Comparison of ENCODE assay signal across 8 cellular contexts in genomic region chr7:135253851-135254815, GRCh38. TPM values are rescaled to one million over a fixed set of nuclear protein-coding genes. Genes with fewer than 3 reads are reported as not detected.
DNase-seq lines count a peak whose midpoint lies in the region; ATAC-seq and TF ChIP-seq lines count a peak whose summit lies in the region.
"Had no signal": no experiment of that assay in that cellular context is flagged by ENCODE, and none has a peak within 500 bp of the region (broad histone marks: within the 10 kb centered on the region; RNA-seq: fewer than 3 reads in every experiment).

No MANE protein-coding gene starts in this region.

- H3K79me2 ChIP-seq in HCT116 (ENCODE audit: insufficient read depth, low read length), result no peaks in the 10 kb centered on the region

- H3K36me3 ChIP-seq in HCT116 (ENCODE audit: control insufficient read depth in 1 of 2, insufficient read depth in 2 of 2, low read length in 2 of 2), result no peaks in the 10 kb centered on the region

- no peaks in the 10 kb centered on the region for H3K9me3 ChIP-seq in HCT116 (ENCODE audit: control insufficient read depth in 1 of 2, insufficient read depth in 1 of 2, low read depth in 1 of 2, low read length in 2 of 2)

- POLR2A ChIA-PET in HCT116 (lab: Charles Lee), result interaction anchor here (1.4 kb wide), 1 partner anchor 85 kb away, joined by 3 read pairs; no protein-coding TSS in a partner anchor

- RAD21 ChIA-PET in HCT116 (lab: Charles Lee; ENCODE audit: low non-redundant PET in 1 of 2, low total read pairs in 2 of 2, uncharacterized antibody in 2 of 2, unreplicated experiment in 2 of 2), result no interaction called here

- H3K27ac ChIP-seq in HCT116 (ENCODE audit: low read depth, low read length), result peak overlapping the region; percentile 4; the same call in 1 of the 2 replicates

- H3K4me3 ChIP-seq in HCT116 (replicated peaks in 1 of 2; ENCODE audit: low read depth in 1 of 2, low read length in 2 of 2), result peak overlapping the region in 1 of 2 experiments; percentile 31; a peak in 1 of 4 replicates

- H3K4me2 ChIP-seq in HCT116 (ENCODE audit: low read length), result peak overlapping the region; percentile 80

- intact Hi-C loops in HCT116 (cut with micrococcal nuclease), result no loop called here

- H2AFZ ChIP-seq in HCT116 (ENCODE audit: low read depth, low read length, poor library complexity, severe bottlenecking), result peak overlapping the region; percentile 84

- peaks cover 9 to 18% of the 10 kb centered on the region in 2 experiments for H3K4me1 ChIP-seq in HCT116 (ENCODE audit: control insufficient read depth in 1 of 2, insufficient read depth in 2 of 2, low read length in 2 of 2)

- no TSS peak for BruUV-seq in HCT116 (replicated peaks; lab: Mats Ljungman, UMichigan)

- H3K9ac ChIP-seq in HCT116 (ENCODE audit: low read length), result peak overlapping the region; percentile 46

- CTCF ChIA-PET in HCT116 (lab: Charles Lee), result interaction anchor here (1.0 to 1.6 kb wide), 2 partner anchors 17 to 21 kb away, joined by 4 to 5 read pairs; no protein-coding TSS in a partner anchor

- no peaks in the 10 kb centered on the region for H4K20me1 ChIP-seq in HCT116 (ENCODE audit: insufficient read depth)

- no peak for TF ChIP-seq RAD21 in HCT116 (IDR thresholded peaks at IDR 0.05; ENCODE audit: low read depth)

- no peak for TF ChIP-seq CTCF in HCT116 (IDR thresholded peaks at IDR 0.05 in 2 of 3, conservative IDR thresholded peaks at IDR 0.05 in 1 of 3; ENCODE audit: borderline replicate concordance in 1 of 3, insufficient read depth in 1 of 3, low read depth in 2 of 3, low read length in 2 of 3)

- H3K27me3 ChIP-seq in HCT116 (ENCODE audit: insufficient read depth, low read length), result no peaks in the 10 kb centered on the region

- peak; percentile 29 for DNase-seq in HCT116 (ENCODE audit: low read depth, low spot score)
- peak; percentile 31 for DNase-seq in SHP77 treated with DMSO at 0.1 percent for 48 hours (lab: John Stamatoyannopoulos, UW)
- DNase-seq in fibroblast of peridontal ligament (ENCODE audit: extremely low read depth), result peak; percentile 81
- DNase-seq in occipital lobe (lab: John Stamatoyannopoulos, UW), result peak; percentile 83

- ATAC-seq in HCT116 (peak; percentile 86), GM19452 (IDR thresholded peaks at IDR 0.05; ENCODE audit: unreplicated experiment) (no peak), GM21367 (IDR thresholded peaks at IDR 0.05; ENCODE audit: unreplicated experiment) (no peak), HG03469 (IDR thresholded peaks at IDR 0.05; ENCODE audit: unreplicated experiment) (no peak)

- no peak for TF ChIP-seq POLR2A in HCT116 (IDR thresholded peaks at IDR 0.05; ENCODE audit: borderline replicate concordance, extremely low read depth, insufficient read depth, insufficient read length)

- H3K9me2 ChIP-seq in HCT116 (ENCODE audit: insufficient read depth), result no peaks in the 10 kb centered on the region

TF ChIP-seq in HCT116, 20 proteins besides CTCF, POLR2A, EP300 and RAD21:
- TF ChIP-seq ATF3 (IDR thresholded peaks at IDR 0.05), result no peak
- TF ChIP-seq JUND (IDR thresholded peaks at IDR 0.05), result peak; percentile 63; the same call in 1 of the 2 replicates
- peak; percentile 42 for TF ChIP-seq TCF7L2 (IDR thresholded peaks at IDR 0.05; ENCODE audit: borderline replicate concordance, extremely low read depth, insufficient read depth, insufficient read length)
- peak; percentile 43; the same call in 1 of the 2 replicates for TF ChIP-seq POLR2AphosphoS5 (IDR thresholded peaks at IDR 0.05; ENCODE audit: low read depth, low read length)
- peak; percentile 77 for TF ChIP-seq FOSL1 (IDR thresholded peaks at IDR 0.05; ENCODE audit: low read depth)
- peak; percentile 18; the same call in 1 of the 2 replicates for TF ChIP-seq CBX3 (IDR thresholded peaks at IDR 0.05; ENCODE audit: low read depth)
- peak; percentile 64 for TF ChIP-seq SP1 (IDR thresholded peaks at IDR 0.05; ENCODE audit: low read depth)
- TF ChIP-seq EGR1 (IDR thresholded peaks at IDR 0.05; ENCODE audit: low read depth), result no peak

RNA-seq across cellular contexts. Expression of gene STRA8, which starts 20.5 kb away (rescaled TPM):
- total RNA-seq in HCT116 (2021; ENCODE audit: unreplicated experiment), result not detected
- not detected in 2 replicates for polyA plus RNA-seq in HCT116 (2012)
- total RNA-seq in occipital lobe, result not detected
- total RNA-seq: T-cell had no signal

RNA-seq across cellular contexts. Expression of gene WDR91, which starts 42.8 kb away (rescaled TPM):
- total RNA-seq in HCT116 (2021; ENCODE audit: unreplicated experiment) (10.1 TPM), occipital lobe (13.6 TPM)
- 7.1 and 7.9 TPM in 2 replicates for polyA plus RNA-seq in HCT116 (2012)

Comparison
In these comparisons a context has a peak if more than half of its experiments do, and no peak if none do; other contexts are left out.
1. DNase-seq: peak in every context shown above with its lines; median percentile 83 in occipital lobe; 81 in fibroblast of peridontal ligament; 31 in SHP77 treated with DMSO at 0.1 percent for 48 hours; 29 in HCT116.